In genomic region chr7:152463714-152464311, GRCh38 we compare ENCODE assay signal across 8 cellular contexts. TPM values are rescaled to one million over a fixed set of nuclear protein-coding genes. Genes with fewer than 3 reads are reported as not detected.
A peak's percentile ranks its signal among the peaks of the same experiment; 100 is the strongest.
DNase-seq lines count a peak whose midpoint lies in the region; ATAC-seq and TF ChIP-seq lines count a peak whose summit lies in the region.

No MANE protein-coding gene starts in this region.

- H3K4me1 Mint-ChIP-seq in T-cell (peaks cover 11 to 17% (median 15%) of the 10 kb centered on the region in 3 donors), progenitor cell of endocrine pancreas (ENCODE audit: low read depth) (peaks cover 7% of the 10 kb centered on the region)

- TF ChIP-seq CTCF in GM13977 (IDR thresholded peaks at IDR 0.05; ENCODE audit: extremely low read depth, insufficient read depth, missing control alignments) (no peak), left ventricle myocardium inferior (IDR thresholded peaks at IDR 0.05; ENCODE audit: borderline replicate concordance) (no peak), progenitor cell of endocrine pancreas (IDR thresholded peaks at IDR 0.05; ENCODE audit: unreplicated experiment) (no peak)

- H3K4me1 ChIP-seq in left ventricle myocardium inferior: peaks cover 32% of the 10 kb centered on the region

- no peaks in the 10 kb centered on the region for H3K27me3 ChIP-seq in left ventricle myocardium inferior (ENCODE audit: low read depth)

- ATAC-seq in HG02870 (IDR thresholded peaks at IDR 0.05; ENCODE audit: unreplicated experiment) (peak; percentile 85), T-cell (replicated peaks in 1 of 4) (peak; percentile 88 to 92 (median 90))

- peak overlapping the region; percentile 99 for H3K4me3 ChIP-seq in left ventricle myocardium inferior

- peak overlapping the region; percentile 39 to 91 for H3K27ac Mint-ChIP-seq in T-cell
- no peak overlapping the region for H3K27ac Mint-ChIP-seq in progenitor cell of endocrine pancreas

- H3K27ac ChIP-seq in left ventricle myocardium inferior (replicated peaks): peak overlapping the region; percentile 100

- H3K36me3 Mint-ChIP-seq in T-cell (no peaks in the 10 kb centered on the region), progenitor cell of endocrine pancreas (ENCODE audit: insufficient read depth) (no peaks in the 10 kb centered on the region)

- H3K9me3 Mint-ChIP-seq in T-cell (no peaks in the 10 kb centered on the region), progenitor cell of endocrine pancreas (ENCODE audit: low read depth) (no peaks in the 10 kb centered on the region)

- peak; percentile 99 for DNase-seq in GM13977 (ENCODE audit: low spot score)
- DNase-seq in NCI-H146 (lab: John Stamatoyannopoulos, UW): peak; percentile 100
- peak; percentile 100 for DNase-seq in T-cell
- DNase-seq in amniotic stem cell (lab: John Stamatoyannopoulos, UW): peak; percentile 98
- peak; percentile 100 for DNase-seq in left ventricle myocardium inferior
- peak; percentile 99 for DNase-seq in progenitor cell of endocrine pancreas (ENCODE audit: low spot score, unreplicated experiment)
- DNase-seq in ureter (ENCODE audit: low spot score): peak; percentile 100

- intact Hi-C loops in left ventricle myocardium inferior (cut with micrococcal nuclease): no loop called here

- H3K27me3 Mint-ChIP-seq in T-cell: no peaks in the 10 kb centered on the region
- H3K27me3 Mint-ChIP-seq in progenitor cell of endocrine pancreas: no peaks in the 10 kb centered on the region

- CTCF ChIA-PET in T-cell (lab: Charles Lee): interaction anchor here in 1 of 2 donors (1.1 kb wide), 1 partner anchor 30 kb away, joined by 5 read pairs; no protein-coding TSS in a partner anchor

- H3K4me3 Mint-ChIP-seq in T-cell: peak overlapping the region; percentile 88 to 92 (median 91)
- H3K4me3 Mint-ChIP-seq in progenitor cell of endocrine pancreas (ENCODE audit: low read depth): peak overlapping the region; percentile 95

- no peaks in the 10 kb centered on the region for H3K9me3 ChIP-seq in left ventricle myocardium inferior (replicated peaks)

- in situ Hi-C loops in GM13977 (cut with MboI; ENCODE audit: low pct_unique_long_range_greater_than_20kb, low sequenced_read_pairs, unreplicated experiment): no loop called here

- no peaks in the 10 kb centered on the region for H3K36me3 ChIP-seq in left ventricle myocardium inferior

- POLR2A ChIA-PET in T-cell (lab: Charles Lee): interaction anchor here (0.6 kb wide), 2 partner anchors 49 to 1227 kb away, joined by 3 to 5 read pairs; no protein-coding TSS in a partner anchor

RNA-seq across cellular contexts. Expression of gene KMT2C, which starts 28.0 kb away (rescaled TPM):
- total RNA-seq in T-cell (100 to 1,000 TPM in 3 of 5 donors, 10 to 100 TPM in 2; 90.8 to 134 (median 116) TPM), left ventricle myocardium inferior (42.3 TPM), progenitor cell of endocrine pancreas (72.6 and 75.9 TPM in 2 replicates), ureter (139 TPM)

Comparison
In these comparisons a context has a peak if more than half of its experiments do, and no peak if none do; other contexts are left out.
1. Peak in every context shown above with its lines: DNase-seq, ATAC-seq, H3K4me3 ChIP-seq and H3K27ac ChIP-seq.